In genomic region chr2:189628817-189629552, GRCh38 we compare ENCODE assay signal across 1 cellular context.
TF ChIP-seq lines count a peak whose summit lies in the region.

No MANE protein-coding gene starts in this region.

TF ChIP-seq in IMR-90, 13 proteins besides CTCF, POLR2A, EP300 and RAD21:
- TF ChIP-seq ELK1 (IDR thresholded peaks at IDR 0.05; ENCODE audit: borderline replicate concordance, low read depth, low read length): no peak
- no peak for TF ChIP-seq NFE2L2 (IDR thresholded peaks at IDR 0.05; ENCODE audit: low read depth, low read length)
- no peak for TF ChIP-seq MAZ (IDR thresholded peaks at IDR 0.05; ENCODE audit: borderline replicate concordance, low read depth, low read length)
- TF ChIP-seq MAFK (IDR thresholded peaks at IDR 0.05; ENCODE audit: low read depth, low read length): no peak
- TF ChIP-seq USF2 (IDR thresholded peaks at IDR 0.05; ENCODE audit: low read depth, low read length): no peak
- no peak for TF ChIP-seq CHD1 (IDR thresholded peaks at IDR 0.05; ENCODE audit: low read depth, low read length)
- no peak for TF ChIP-seq BHLHE40 (IDR thresholded peaks at IDR 0.05; ENCODE audit: low read depth, low read length)
- TF ChIP-seq RCOR1 (IDR thresholded peaks at IDR 0.05; ENCODE audit: insufficient replicate concordance, low read length): no peak
- no peak for TF ChIP-seq CEBPB (IDR thresholded peaks at IDR 0.05; ENCODE audit: low read depth, low read length)
- TF ChIP-seq FOS (IDR thresholded peaks at IDR 0.05; ENCODE audit: low read depth, low read length): no peak
- no peak for TF ChIP-seq RFX5 (IDR thresholded peaks at IDR 0.05; ENCODE audit: low read depth, low read length)
- TF ChIP-seq MXI1 (IDR thresholded peaks at IDR 0.05; ENCODE audit: borderline replicate concordance, low read depth, low read length): no peak
- TF ChIP-seq SMC3 (IDR thresholded peaks at IDR 0.05; ENCODE audit: low read depth, low read length): no peak
